Comparison of ENCODE assay signal across 8 cellular contexts in the genomic region with DNA sequence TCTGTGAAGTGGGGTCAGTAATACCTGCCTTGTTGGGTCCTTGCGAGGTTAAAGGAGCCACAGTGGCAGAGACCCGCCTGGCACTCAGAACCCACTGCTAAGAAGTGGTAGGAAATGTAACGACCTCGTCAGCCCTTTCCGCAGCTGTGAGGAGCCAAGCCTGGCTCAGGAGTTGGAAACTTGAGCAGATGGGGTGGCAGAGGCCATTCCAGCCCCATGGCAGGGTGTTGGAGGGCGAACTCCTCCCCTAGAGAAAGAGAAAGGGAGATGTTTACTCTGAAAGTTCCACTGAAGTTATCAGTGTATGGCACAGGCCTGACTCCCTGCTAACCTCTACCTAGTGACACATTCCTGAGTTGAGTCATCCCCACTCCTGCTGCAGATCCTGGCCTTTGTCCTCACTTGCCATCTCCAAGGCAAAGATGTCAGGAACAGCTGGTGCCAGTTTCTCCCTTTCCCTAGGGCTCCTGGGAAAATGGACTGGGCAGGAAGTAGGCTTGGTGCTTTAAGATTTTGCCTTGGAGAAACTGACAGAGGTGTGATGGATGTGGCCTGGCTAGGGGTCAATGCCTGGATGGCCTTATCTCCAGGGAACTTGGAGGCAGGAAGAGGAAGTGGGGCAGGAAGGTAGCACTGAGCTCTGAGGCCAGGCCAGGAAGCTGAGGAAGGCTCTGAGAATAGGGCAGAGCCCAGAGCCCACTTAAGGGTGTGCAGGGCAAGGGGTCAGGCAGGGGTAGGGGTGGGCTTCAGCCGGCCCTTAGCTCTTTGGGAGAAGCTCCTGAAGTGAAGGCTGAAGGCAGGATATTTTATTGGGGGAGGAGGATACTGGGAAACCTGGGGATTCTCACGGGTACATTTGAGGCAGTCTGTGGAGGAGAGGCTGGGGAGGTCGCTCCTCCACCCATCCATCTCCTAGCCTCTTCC. TPM values are rescaled to one million over a fixed set of nuclear protein-coding genes. Genes with fewer than 3 reads are reported as not detected.
DNase-seq lines count a peak whose midpoint lies in the region; ATAC-seq and TF ChIP-seq lines count a peak whose summit lies in the region.

No MANE protein-coding gene starts in this region.

- H3K27ac Mint-ChIP-seq in activated naive CD4-positive, alpha-beta T cell treated with anti-CD3 and anti-CD28 coated beads, Interleukin-2, amount 50 U/mL, for 72 hours, result peak overlapping the region; percentile 85 to 93

- H3K4me3 ChIP-seq in BJ (ENCODE audit: low read depth, low read length), result peak overlapping the region; percentile 61
- H3K4me3 ChIP-seq in HUES6 (ENCODE audit: low read depth, low read length), result peak overlapping the region; percentile 60
- peak overlapping the region; percentile 79 for H3K4me3 ChIP-seq in left ventricle myocardium inferior
- H3K4me3 ChIP-seq in gastrocnemius medialis, result peak overlapping the region; percentile 59 to 89 (median 64)

- CTCF ChIA-PET in BJ (lab: Yijun Ruan, JAX), result interaction anchor here (1.0 to 1.6 kb wide), 3 partner anchors 9 to 33 kb away, joined by 4 read pairs; no protein-coding TSS in a partner anchor

- intact Hi-C loops in left ventricle myocardium inferior (cut with micrococcal nuclease) (no loop called here), gastrocnemius medialis (cut with DNase I; ENCODE audit: low total_unique reads) (no loop called here)

- H3K27me3 ChIP-seq in BJ (ENCODE audit: control insufficient read depth, insufficient read depth, low read length) (no peaks in the 10 kb centered on the region), HUES6 (ENCODE audit: control insufficient read depth, insufficient read depth, low read length) (peaks cover 17% of the 10 kb centered on the region; the same call in 1 of the 2 replicates), left ventricle myocardium inferior (ENCODE audit: low read depth) (no peaks in the 10 kb centered on the region), gastrocnemius medialis (no peaks in the 10 kb centered on the region)

- ATAC-seq in GM19324 (IDR thresholded peaks at IDR 0.05; ENCODE audit: low FRiP score, unreplicated experiment) (peak; percentile 46), gastrocnemius medialis (peak; percentile 87 to 88)
- ATAC-seq in activated naive CD4-positive, alpha-beta T cell treated with anti-CD3 and anti-CD28 coated beads, Interleukin-2, amount 50 U/mL, for 72 hours, result peak; percentile 77 to 85

- TF ChIP-seq CTCF in BJ (IDR thresholded peaks at IDR 0.05; ENCODE audit: insufficient read depth, low read depth, low read length) (no peak), left ventricle myocardium inferior (IDR thresholded peaks at IDR 0.05; ENCODE audit: borderline replicate concordance) (no peak), gastrocnemius medialis (IDR thresholded peaks at IDR 0.05 in 4 of 5, conservative IDR thresholded peaks at IDR 0.05 in 1 of 5) (no peak)

- POLR2A ChIA-PET in BJ (lab: Charles Lee), result interaction anchor here (0.6 kb wide), 2 partner anchors 13 to 27 kb away, joined by 4 to 5 read pairs; partner anchors contain the start of gene C2orf68

- H3K4me1 ChIP-seq in HUES6 (ENCODE audit: control insufficient read depth, insufficient read depth, low read length) (peaks cover 19% of the 10 kb centered on the region), left ventricle myocardium inferior (peaks cover 72% of the 10 kb centered on the region), gastrocnemius medialis (peaks cover 58 to 65% of the 10 kb centered on the region in 2 donors)

- no peaks in the 10 kb centered on the region for H3K9me3 ChIP-seq in HUES6 (ENCODE audit: control insufficient read depth, insufficient read depth, low read depth, low read length)
- H3K9me3 ChIP-seq in left ventricle myocardium inferior (replicated peaks), result no peaks in the 10 kb centered on the region
- no peaks in the 10 kb centered on the region for H3K9me3 ChIP-seq in gastrocnemius medialis

- peak overlapping the region; percentile 49 for H3K9ac ChIP-seq in HUES6 (ENCODE audit: low read length)

- H3K36me3 Mint-ChIP-seq in activated naive CD4-positive, alpha-beta T cell treated with anti-CD3 and anti-CD28 coated beads, Interleukin-2, amount 50 U/mL, for 72 hours, result peaks cover 0 to 18% of the 10 kb centered on the region in 2 donors

- H3K27ac ChIP-seq in HUES6 (ENCODE audit: low read depth, low read length) (peak overlapping the region; percentile 41; the same call in 1 of the 2 replicates), left ventricle myocardium inferior (replicated peaks) (peak overlapping the region; percentile 94), gastrocnemius medialis (peak overlapping the region; percentile 88 to 98 (median 90))

- in situ Hi-C loops in gastrocnemius medialis (cut with MboI; ENCODE audit: low sequenced_read_pairs in 4 of 4), result no loop called here

- no peaks in the 10 kb centered on the region for H3K36me3 ChIP-seq in BJ (ENCODE audit: control insufficient read depth, insufficient read depth, low read length)
- peaks cover 13% of the 10 kb centered on the region for H3K36me3 ChIP-seq in HUES6 (ENCODE audit: control insufficient read depth, insufficient read depth, low read length)
- no peaks in the 10 kb centered on the region for H3K36me3 ChIP-seq in left ventricle myocardium inferior
- no peaks in the 10 kb centered on the region for H3K36me3 ChIP-seq in gastrocnemius medialis

- DNase-seq in BJ (ENCODE audit: low read depth) (no peak), left ventricle myocardium inferior (no peak), gastrocnemius medialis (peak; percentile 78 to 86), pons (ENCODE audit: low spot score) (no peak), NCI-H526 (lab: John Stamatoyannopoulos, UW) (no peak)
- DNase-seq in activated naive CD4-positive, alpha-beta T cell treated with anti-CD3 and anti-CD28 coated beads, Interleukin-2, amount 50 U/mL, for 72 hours (ENCODE audit: low spot score in 2 of 2), result no peak

- peak in 1 of 2 donors; percentile 38 for TF ChIP-seq POLR2A in gastrocnemius medialis (IDR thresholded peaks at IDR 0.05)

- no peaks in the 10 kb centered on the region for H3K9me3 Mint-ChIP-seq in activated naive CD4-positive, alpha-beta T cell treated with anti-CD3 and anti-CD28 coated beads, Interleukin-2, amount 50 U/mL, for 72 hours

RNA-seq across cellular contexts. Expression of gene VAMP5, which starts 0.9 kb away (rescaled TPM):
- 143 and 161 TPM in 2 replicates for polyA plus RNA-seq in BJ (2011; rRNA removed)
- polyA minus RNA-seq in BJ (2011; rRNA and poly(A)+ RNA removed), result 64.6 and 107 TPM in 2 replicates
- total RNA-seq in activated naive CD4-positive, alpha-beta T cell treated with anti-CD3 and anti-CD28 coated beads, Interleukin-2, amount 50 U/mL, for 72 hours, result 10 to 100 TPM; 50.6 to 68.0 TPM
- total RNA-seq in left ventricle myocardium inferior (47.3 TPM), gastrocnemius medialis (10 to 100 TPM; 19.9 to 47.0 (median 36.9) TPM)

RNA-seq across cellular contexts. Expression of gene VAMP8, which starts 7.7 kb away (rescaled TPM):
- 0.70 and 2.0 TPM in 2 replicates for polyA plus RNA-seq in BJ (2011; rRNA removed)
- polyA minus RNA-seq in BJ (2011; rRNA and poly(A)+ RNA removed), result 0.28 TPM in 1 of 2 replicates, not detected in the other
- 100 to 1,000 TPM; 119 to 135 TPM for total RNA-seq in activated naive CD4-positive, alpha-beta T cell treated with anti-CD3 and anti-CD28 coated beads, Interleukin-2, amount 50 U/mL, for 72 hours
- 15.5 TPM for total RNA-seq in left ventricle myocardium inferior
- total RNA-seq in gastrocnemius medialis, result 10 to 100 TPM in 1 of 4 donors, 1 to 10 TPM in 3; 5.3 to 12.1 (median 7.1) TPM

RNA-seq across cellular contexts. Expression of gene RNF181, which starts 10.4 kb away (rescaled TPM):
- polyA plus RNA-seq in BJ (2011; rRNA removed), result 376 and 394 TPM in 2 replicates
- polyA minus RNA-seq in BJ (2011; rRNA and poly(A)+ RNA removed), result 67.9 and 142 TPM in 2 replicates
- 100 to 1,000 TPM; 128 to 163 TPM for total RNA-seq in activated naive CD4-positive, alpha-beta T cell treated with anti-CD3 and anti-CD28 coated beads, Interleukin-2, amount 50 U/mL, for 72 hours
- total RNA-seq in left ventricle myocardium inferior (89.2 TPM), gastrocnemius medialis (100 to 1,000 TPM; 207 to 235 (median 215) TPM)

RNA-seq across cellular contexts. Expression of gene TMEM150A, which starts 17.4 kb away (rescaled TPM):
- polyA plus RNA-seq in BJ (2011; rRNA removed), result 11.4 and 19.1 TPM in 2 replicates
- 7.0 and 15.3 TPM in 2 replicates for polyA minus RNA-seq in BJ (2011; rRNA and poly(A)+ RNA removed)
- total RNA-seq in activated naive CD4-positive, alpha-beta T cell treated with anti-CD3 and anti-CD28 coated beads, Interleukin-2, amount 50 U/mL, for 72 hours, result 1 to 10 TPM in 1 of 2 donors, under 1 TPM in 1; 0.91 to 3.1 TPM
- total RNA-seq in left ventricle myocardium inferior (10.1 TPM), gastrocnemius medialis (100 to 1,000 TPM in 1 of 4 donors, 10 to 100 TPM in 3; 44.4 to 102 (median 80.7) TPM)

RNA-seq across cellular contexts. Expression of gene GGCX, which starts 23.8 kb away (rescaled TPM):
- polyA plus RNA-seq in BJ (2011; rRNA removed), result 44.4 and 45.9 TPM in 2 replicates
- polyA minus RNA-seq in BJ (2011; rRNA and poly(A)+ RNA removed), result 49.4 and 63.1 TPM in 2 replicates
- total RNA-seq in activated naive CD4-positive, alpha-beta T cell treated with anti-CD3 and anti-CD28 coated beads, Interleukin-2, amount 50 U/mL, for 72 hours, result 10 to 100 TPM; 21.2 to 21.5 TPM
- total RNA-seq in left ventricle myocardium inferior (25.5 TPM), gastrocnemius medialis (10 to 100 TPM; 18.3 to 33.1 (median 28.2) TPM)

Comparison
In these comparisons a context has a peak if more than half of its experiments do, and no peak if none do; other contexts are left out.
1. DNase-seq: peak in gastrocnemius medialis (2 of 2); none in BJ (single experiment), activated naive CD4-positive, alpha-beta T cell treated with anti-CD3 and anti-CD28 coated beads, Interleukin-2, amount 50 U/mL, for 72 hours (0 of 2), left ventricle myocardium inferior (single experiment), pons (single experiment) and NCI-H526 (0 of 2).
2. H3K27ac ChIP-seq: peak in every context shown above with its lines; median percentile 94 in left ventricle myocardium inferior; 90 in gastrocnemius medialis; 41 in HUES6.
3. Peak in every context shown above with its lines, with median percentiles within 50 percentile points of each other: H3K4me3 ChIP-seq and ATAC-seq.